8 cellular contexts compared by ENCODE assay signal in genomic region chr6:35727935-35728662, GRCh38.
DNase-seq lines count a peak whose midpoint lies in the region; ATAC-seq, FAIRE-seq and TF ChIP-seq lines count a peak whose summit lies in the region.

No MANE protein-coding gene starts in this region.

- no peak for TF ChIP-seq CTCF in GM10266 (IDR thresholded peaks at IDR 0.05; ENCODE audit: control insufficient read depth, insufficient read depth, low read depth, missing control alignments)
- TF ChIP-seq CTCF in retinal pigment epithelial cell (conservative IDR thresholded peaks at IDR 0.05; ENCODE audit: low read depth, low read length): no peak
- no peak for TF ChIP-seq CTCF in D721Med (IDR thresholded peaks at IDR 0.05; ENCODE audit: insufficient read depth, missing control alignments)

- H3K4me3 ChIP-seq in retinal pigment epithelial cell (ENCODE audit: low read length): peak overlapping the region; percentile 52

- DNase-seq in GM10266 (ENCODE audit: extremely low spot score): peak; percentile 87
- peak; percentile 76 for DNase-seq in NCI-H2029 (lab: John Stamatoyannopoulos, UW)
- DNase-seq in T1000 (lab: John Stamatoyannopoulos, UW): peak; percentile 81
- peak; percentile 98 for DNase-seq in astrocyte of the hippocampus (ENCODE audit: low read depth, low spot score)
- DNase-seq in hippocampal formation (lab: John Stamatoyannopoulos, UW): peak; percentile 88 to 89
- DNase-seq in retinal pigment epithelial cell (ENCODE audit: low read depth): peak; percentile 94
- no peak for DNase-seq in D721Med (ENCODE audit: insufficient read length, low spot score)

- no peak for FAIRE-seq in D721Med (lab: Jason Lieb, UNC)

- peak; percentile 48 for ATAC-seq in HG02678 (IDR thresholded peaks at IDR 0.05; ENCODE audit: unreplicated experiment)
